20 cellular contexts compared by ENCODE assay signal in the genomic region with DNA sequence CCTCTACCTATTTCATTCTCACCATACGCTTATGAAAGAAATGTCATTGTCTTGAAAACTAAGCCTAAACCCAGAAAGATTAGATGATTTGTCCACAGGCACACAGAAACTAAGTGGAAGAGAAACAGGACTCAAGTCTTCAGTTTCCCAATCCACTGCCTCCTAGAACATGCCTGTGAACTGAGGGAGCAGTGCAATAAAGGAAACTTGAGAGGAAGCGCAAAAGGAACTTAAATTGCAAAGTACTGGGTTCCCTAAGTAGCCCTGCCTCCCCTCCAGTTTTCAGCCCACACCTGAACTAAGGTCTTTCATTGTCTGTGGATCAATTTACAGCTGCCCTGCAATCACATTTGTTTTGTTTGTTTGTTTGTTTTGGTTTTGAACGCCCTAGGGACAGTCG. TPM values are rescaled to one million over a fixed set of nuclear protein-coding genes. Genes with fewer than 3 reads are reported as not detected.
DNase-seq lines count a peak whose midpoint lies in the region; ATAC-seq and TF ChIP-seq lines count a peak whose summit lies in the region.
"Had no signal": no experiment of that assay in that cellular context is flagged by ENCODE, and none has a peak within 500 bp of the region (broad histone marks: within the 10 kb centered on the region; RNA-seq: fewer than 3 reads in every experiment).

No MANE protein-coding gene starts in this region.

- no peaks in the 10 kb centered on the region for H3K27me3 ChIP-seq in BE2C
- H3K27me3 ChIP-seq: MG63, Peyer's patch, SJCRH30 had no signal

- H3K4me3 ChIP-seq in foreskin fibroblast (ENCODE audit: low read depth in 1 of 2, low read length in 2 of 2) (no peak overlapping the region), BE2C (ENCODE audit: low read depth, low read length) (no peak overlapping the region)
- H3K4me3 ChIP-seq: GM23248, MG63, Peyer's patch, SJCRH30 had no signal

- peaks cover 51% of the 10 kb centered on the region for H3K27me3 Mint-ChIP-seq in stimulated activated naive CD8-positive, alpha-beta T cell treated with anti-CD3 and anti-CD28 coated beads, Interleukin-15, amount 100 ng/mL, for 72 hours

- no peaks in the 10 kb centered on the region for H3K9me3 Mint-ChIP-seq in stimulated activated naive CD8-positive, alpha-beta T cell treated with anti-CD3 and anti-CD28 coated beads, Interleukin-15, amount 100 ng/mL, for 72 hours
- H3K9me3 Mint-ChIP-seq: CD8-positive, alpha-beta T cell had no signal

- no peaks in the 10 kb centered on the region for H3K9me3 ChIP-seq in BE2C
- H3K9me3 ChIP-seq: MG63, Peyer's patch, SJCRH30 had no signal

- H3K4me3 Mint-ChIP-seq in stimulated activated naive CD8-positive, alpha-beta T cell treated with anti-CD3 and anti-CD28 coated beads, Interleukin-15, amount 100 ng/mL, for 72 hours: no peak overlapping the region
- H3K4me3 Mint-ChIP-seq: B cell; CD8-positive, alpha-beta T cell had no signal

- DNase-seq in Ammon's horn (ENCODE audit: low spot score) (peak; percentile 11), MV-4-11 (lab: John Stamatoyannopoulos, UW) (peak; percentile 67), SKM-1 treated with dmso at 0.1 percent for 144 hours (lab: John Stamatoyannopoulos, UW; ENCODE audit: unreplicated experiment) (peak; percentile 40), foreskin fibroblast (peak; percentile 26 to 60), BE2C (no peak), NCI-H345 (lab: John Stamatoyannopoulos, UW) (no peak)
- no peak for DNase-seq in stimulated activated naive CD8-positive, alpha-beta T cell treated with anti-CD3 and anti-CD28 coated beads, Interleukin-15, amount 100 ng/mL, for 72 hours
- DNase-seq: CD8-positive, alpha-beta T cell; DND-41; GDM1; MG63; NCI-H1417; NCI-H2029; NCI-H2227 treated with DMSO at 0.1 percent for 48 hours; NCI-H526; Peyer's patch; SJCRH30 had no signal

- peaks cover 15% of the 10 kb centered on the region for H3K4me1 ChIP-seq in BE2C
- H3K4me1 ChIP-seq: Peyer's patch, SJCRH30 had no signal

- H3K36me3 ChIP-seq in BE2C: no peaks in the 10 kb centered on the region
- H3K36me3 ChIP-seq: MG63, Peyer's patch, SJCRH30 had no signal

- H3K27ac Mint-ChIP-seq in stimulated activated naive CD8-positive, alpha-beta T cell treated with anti-CD3 and anti-CD28 coated beads, Interleukin-15, amount 100 ng/mL, for 72 hours: no peak overlapping the region
- H3K27ac Mint-ChIP-seq: B cell; CD8-positive, alpha-beta T cell had no signal

- no peak for TF ChIP-seq CTCF in foreskin fibroblast (IDR thresholded peaks at IDR 0.05; ENCODE audit: low read depth, low read length)
- TF ChIP-seq CTCF in BE2C (IDR thresholded peaks at IDR 0.05; ENCODE audit: low read depth, low read length): no peak

- ATAC-seq in stimulated activated naive CD8-positive, alpha-beta T cell treated with anti-CD3 and anti-CD28 coated beads, Interleukin-15, amount 100 ng/mL, for 72 hours: no peak
- no peak for ATAC-seq in GM21529 (IDR thresholded peaks at IDR 0.05; ENCODE audit: unreplicated experiment)
- ATAC-seq: CD8-positive, alpha-beta T cell had no signal

- peaks cover 15% of the 10 kb centered on the region for H3K4me1 Mint-ChIP-seq in stimulated activated naive CD8-positive, alpha-beta T cell treated with anti-CD3 and anti-CD28 coated beads, Interleukin-15, amount 100 ng/mL, for 72 hours
- H3K4me1 Mint-ChIP-seq: B cell had no signal

RNA-seq across cellular contexts. Expression of gene TSEN2, which starts 56.7 kb away (rescaled TPM):
- polyA plus RNA-seq in BE2C (2012; ENCODE audit: insufficient read depth, insufficient read length, low read depth): 11.9 TPM

Comparison
In these comparisons a context has a peak if more than half of its experiments do, and no peak if none do; other contexts are left out.
1. DNase-seq: peak in Ammon's horn (single experiment), MV-4-11 (single experiment), SKM-1 treated with dmso at 0.1 percent for 144 hours (single experiment) and foreskin fibroblast (2 of 2); none in stimulated activated naive CD8-positive, alpha-beta T cell treated with anti-CD3 and anti-CD28 coated beads, Interleukin-15, amount 100 ng/mL, for 72 hours (0 of 2), BE2C (single experiment) and NCI-H345 (single experiment).